Comparison of ENCODE assay signal across 25 cellular contexts in the genomic region with DNA sequence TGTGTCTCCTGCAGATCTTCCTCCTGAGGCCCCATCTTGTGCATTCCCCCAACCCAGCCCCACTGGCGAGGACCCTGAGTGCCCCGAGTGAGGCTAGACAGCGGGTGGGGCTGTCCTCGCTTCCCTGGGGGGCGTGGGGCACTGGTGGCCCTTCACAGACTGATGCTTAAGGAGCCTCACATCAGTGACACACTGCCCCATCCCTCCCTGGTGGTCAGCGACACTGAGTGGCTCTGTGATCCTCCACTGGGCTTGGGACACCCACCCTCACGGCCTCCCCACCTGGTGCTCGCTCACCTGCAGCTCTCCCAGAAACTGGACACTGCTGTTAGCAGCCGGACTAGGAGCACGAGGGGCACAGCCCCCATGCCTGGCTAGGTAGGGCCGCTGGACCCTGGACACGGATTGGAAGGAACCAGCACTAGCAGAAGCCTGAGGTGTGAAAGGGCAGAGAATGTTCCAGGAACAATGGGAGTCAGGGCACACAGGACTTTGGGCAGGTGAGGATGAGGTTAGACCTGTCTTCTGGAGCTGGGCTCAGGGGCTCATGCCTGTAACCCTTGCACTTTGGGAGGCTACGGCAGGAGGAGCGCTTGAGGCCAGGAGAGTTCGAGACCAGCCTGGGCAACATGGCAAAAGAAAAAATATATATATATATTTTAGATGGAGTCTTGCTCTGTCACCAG.
"Had no signal": no experiment of that assay in that cellular context is flagged by ENCODE, and none has a peak within 500 bp of the region (broad histone marks: within the 10 kb centered on the region; RNA-seq: fewer than 3 reads in every experiment).

No MANE protein-coding gene starts in this region.

- H3K9ac ChIP-seq: neural progenitor cell had no signal

- DNase-seq: activated CD4-positive, alpha-beta T cell treated with anti-CD3 and anti-CD28 coated beads, Interleukin-2, amount 10 ng/mL, durations not matched to agents 7 days and 5 days; activated CD4-positive, CD25-positive, alpha-beta regulatory T cell treated with anti-CD3 and anti-CD28 coated beads, Interleukin-2, amount 50 U/mL, for 72 hours; activated CD8-positive, alpha-beta memory T cell treated with anti-CD3 and anti-CD28 coated beads, Interleukin-2, amount 10 ng/mL, durations not matched to agents 7 days and 5 days; activated CD8-positive, alpha-beta T cell treated with anti-CD3 and anti-CD28 coated beads for 36 hours; activated effector memory CD4-positive, alpha-beta T cell treated with anti-CD3 and anti-CD28 coated beads, Interleukin-2, amount 50 U/mL, for 16 hours; activated naive CD4-positive, alpha-beta T cell treated with anti-CD3 and anti-CD28 coated beads, Interleukin-2, amount 10 ng/mL, durations not matched to agents 7 days and 5 days; activated T-cell treated with anti-CD3 and anti-CD28 coated beads for 4 hours; effector CD4-positive, alpha-beta T cell; lower lobe of right lung; mesendoderm; naive B cell; retina; stimulated activated CD4-positive, alpha-beta T cell treated with anti-CD3 and anti-CD28 coated beads, Interleukin-4, amount 100 ng/mL, for 24 hours; tibial artery; WERI-Rb-1 had no signal

- H3K27me3 ChIP-seq: cardiac muscle cell, heart left ventricle, neural progenitor cell, tibial artery had no signal

- H3K9me3 ChIP-seq: heart left ventricle, lower lobe of right lung, tibial artery had no signal

- H3K36me3 ChIP-seq: cardiac muscle cell, neural progenitor cell had no signal

- H3K4me3 ChIP-seq: cardiac muscle cell, heart left ventricle, lower lobe of right lung, neural progenitor cell, tibial artery had no signal

- H3K36me3 Mint-ChIP-seq: naive B cell, neural progenitor cell had no signal

- H3K27ac ChIP-seq: cardiac muscle cell, lower lobe of right lung, neural progenitor cell, tibial artery, WERI-Rb-1 had no signal

- FAIRE-seq: endometrium, urothelium cell line had no signal

- H2AFZ ChIP-seq: neural progenitor cell had no signal

- H3K9me3 Mint-ChIP-seq: activated CD4-positive, alpha-beta T cell treated with anti-CD3 and anti-CD28 coated beads, Interleukin-2, amount 10 ng/mL, durations not matched to agents 7 days and 5 days; activated CD8-positive, alpha-beta T cell treated with anti-CD3 and anti-CD28 coated beads for 36 hours; activated naive CD4-positive, alpha-beta T cell treated with anti-CD3 and anti-CD28 coated beads, Interleukin-2, amount 10 ng/mL, durations not matched to agents 7 days and 5 days; dendritic cell treated with granulocyte-macrophage colony-stimulating factor and Interleukin-4, amounts not matched to agents 40 ng/mL and 50 ng/mL, for 4 days; naive B cell; neural progenitor cell; stimulated activated naive CD8-positive, alpha-beta T cell treated with anti-CD3 and anti-CD28 coated beads, Interleukin-15, Interleukin-2, amounts not matched to agents 100 ng/mL and 50 ng/mL, for 24 hours; T-helper 2 cell treated with Interferon-gamma antibody and Interleukin-4, amounts not matched to agents 5 μg/mL and 100 μg/mL, for 36 hours had no signal

- H3K4me1 Mint-ChIP-seq: activated naive CD4-positive, alpha-beta T cell treated with anti-CD3 and anti-CD28 coated beads, Interleukin-2, amount 10 ng/mL, durations not matched to agents 7 days and 5 days had no signal

- H3K4me2 ChIP-seq: neural progenitor cell had no signal

- H3K27me3 Mint-ChIP-seq: activated CD4-positive, alpha-beta T cell treated with anti-CD3 and anti-CD28 coated beads, Interleukin-2, amount 10 ng/mL, durations not matched to agents 7 days and 5 days; activated CD8-positive, alpha-beta memory T cell treated with anti-CD3 and anti-CD28 coated beads, Interleukin-2, amount 10 ng/mL, durations not matched to agents 7 days and 5 days; activated CD8-positive, alpha-beta T cell treated with anti-CD3 and anti-CD28 coated beads for 36 hours; activated naive CD4-positive, alpha-beta T cell treated with anti-CD3 and anti-CD28 coated beads, Interleukin-2, amount 10 ng/mL, durations not matched to agents 7 days and 5 days; dendritic cell treated with granulocyte-macrophage colony-stimulating factor and Interleukin-4, amounts not matched to agents 40 ng/mL and 50 ng/mL, for 4 days; naive B cell; progenitor cell of endocrine pancreas; stimulated activated naive CD8-positive, alpha-beta T cell treated with anti-CD3 and anti-CD28 coated beads, Interleukin-15, Interleukin-2, amounts not matched to agents 100 ng/mL and 50 ng/mL, for 24 hours had no signal

- H3K4me3 Mint-ChIP-seq: activated CD4-positive, alpha-beta T cell treated with anti-CD3 and anti-CD28 coated beads, Interleukin-2, amount 10 ng/mL, durations not matched to agents 7 days and 5 days; activated CD8-positive, alpha-beta memory T cell treated with anti-CD3 and anti-CD28 coated beads, Interleukin-2, amount 10 ng/mL, durations not matched to agents 7 days and 5 days; activated CD8-positive, alpha-beta T cell treated with anti-CD3 and anti-CD28 coated beads for 36 hours; activated naive CD4-positive, alpha-beta T cell treated with anti-CD3 and anti-CD28 coated beads, Interleukin-2, amount 10 ng/mL, durations not matched to agents 7 days and 5 days; dendritic cell treated with granulocyte-macrophage colony-stimulating factor and Interleukin-4, amounts not matched to agents 40 ng/mL and 50 ng/mL, for 4 days; neural progenitor cell; stimulated activated naive CD8-positive, alpha-beta T cell treated with anti-CD3 and anti-CD28 coated beads, Interleukin-15, Interleukin-2, amounts not matched to agents 100 ng/mL and 50 ng/mL, for 24 hours; T-helper 2 cell treated with Interferon-gamma antibody and Interleukin-4, amounts not matched to agents 5 μg/mL and 100 μg/mL, for 36 hours had no signal

- H3K27ac Mint-ChIP-seq: activated CD4-positive, alpha-beta T cell treated with anti-CD3 and anti-CD28 coated beads, Interleukin-2, amount 10 ng/mL, durations not matched to agents 7 days and 5 days; activated CD8-positive, alpha-beta memory T cell treated with anti-CD3 and anti-CD28 coated beads, Interleukin-2, amount 10 ng/mL, durations not matched to agents 7 days and 5 days; activated CD8-positive, alpha-beta T cell treated with anti-CD3 and anti-CD28 coated beads for 36 hours; activated naive CD4-positive, alpha-beta T cell treated with anti-CD3 and anti-CD28 coated beads, Interleukin-2, amount 10 ng/mL, durations not matched to agents 7 days and 5 days; dendritic cell treated with granulocyte-macrophage colony-stimulating factor and Interleukin-4, amounts not matched to agents 40 ng/mL and 50 ng/mL, for 4 days; neural progenitor cell; progenitor cell of endocrine pancreas; stimulated activated naive CD8-positive, alpha-beta T cell treated with anti-CD3 and anti-CD28 coated beads, Interleukin-15, Interleukin-2, amounts not matched to agents 100 ng/mL and 50 ng/mL, for 24 hours; T-helper 2 cell treated with Interferon-gamma antibody and Interleukin-4, amounts not matched to agents 5 μg/mL and 100 μg/mL, for 36 hours had no signal

- ATAC-seq: activated CD8-positive, alpha-beta memory T cell treated with anti-CD3 and anti-CD28 coated beads, Interleukin-2, amount 10 ng/mL, durations not matched to agents 7 days and 5 days; activated CD8-positive, alpha-beta T cell treated with anti-CD3 and anti-CD28 coated beads for 36 hours; heart left ventricle; left lobe of liver; lower lobe of right lung had no signal
